Comparison of ENCODE assay signal across 20 cellular contexts in genomic region chr1:231814536-231814935, GRCh38.
"Had no signal": no experiment of that assay in that cellular context is flagged by ENCODE, and none has a peak within 500 bp of the region (broad histone marks: within the 10 kb centered on the region; RNA-seq: fewer than 3 reads in every experiment).

No MANE protein-coding gene starts in this region.

- H3K27ac ChIP-seq: colonic mucosa, spleen, tibial artery, upper lobe of left lung had no signal

- DNase-seq: cerebellar nuclear complex; colonic mucosa; effector CD8-positive, alpha-beta T cell; islet precursor cell; mesenchymal stem cell; midbrain; naive B cell; spleen; stimulated activated CD4-positive, alpha-beta T cell treated with anti-CD3 and anti-CD28 coated beads, Interleukin-15, amount 100 ng/mL, for 24 hours; stimulated activated CD4-positive, alpha-beta T cell treated with anti-CD3 and anti-CD28 coated beads, Interleukin-1b, Interleukin-23, amount 100 ng/mL, for 48 hours; stimulated activated CD4-positive, alpha-beta T cell treated with anti-CD3 and anti-CD28 coated beads, Interleukin-4, amount 100 ng/mL, for 24 hours; tibial artery; upper lobe of left lung; uterus had no signal

- H3K27me3 Mint-ChIP-seq: naive B cell; stimulated activated memory B cell treated with anti-CD40 and anti-IgM and Interleukin-4, amounts not matched to agents 10 μg/mL and 1 μg/mL and 100 μg/mL, for 72 hours; stimulated activated naive CD8-positive, alpha-beta T cell treated with anti-CD3 and anti-CD28 coated beads, Interleukin-15, Interleukin-2, amounts not matched to agents 100 ng/mL and 50 ng/mL, for 24 hours had no signal

- ATAC-seq: esophagus mucosa; left lobe of liver; stimulated activated memory B cell treated with anti-CD40 and anti-IgM and Interleukin-4, amounts not matched to agents 10 μg/mL and 1 μg/mL and 100 μg/mL, for 72 hours had no signal

- H3K4me3 ChIP-seq: colonic mucosa, lung, spleen, tibial artery, upper lobe of left lung, uterus had no signal

- H3K4me1 Mint-ChIP-seq: naive B cell; stimulated activated memory B cell treated with anti-CD40 and anti-IgM and Interleukin-4, amounts not matched to agents 10 μg/mL and 1 μg/mL and 100 μg/mL, for 72 hours had no signal

- H3K9me3 ChIP-seq: colonic mucosa, spleen, tibial artery, upper lobe of left lung, uterus had no signal

- H3K27ac Mint-ChIP-seq: naive B cell; stimulated activated memory B cell treated with anti-CD40 and anti-IgM and Interleukin-4, amounts not matched to agents 10 μg/mL and 1 μg/mL and 100 μg/mL, for 72 hours; stimulated activated naive CD8-positive, alpha-beta T cell treated with anti-CD3 and anti-CD28 coated beads, Interleukin-15, Interleukin-2, amounts not matched to agents 100 ng/mL and 50 ng/mL, for 24 hours had no signal

- H3K27me3 ChIP-seq: colonic mucosa, spleen, tibial artery, upper lobe of left lung, uterus had no signal

- H3K4me3 Mint-ChIP-seq: naive B cell; nephron; stimulated activated memory B cell treated with anti-CD40 and anti-IgM and Interleukin-4, amounts not matched to agents 10 μg/mL and 1 μg/mL and 100 μg/mL, for 72 hours; stimulated activated naive CD8-positive, alpha-beta T cell treated with anti-CD3 and anti-CD28 coated beads, Interleukin-15, Interleukin-2, amounts not matched to agents 100 ng/mL and 50 ng/mL, for 24 hours had no signal

- H3K4me1 ChIP-seq: colonic mucosa, spleen, tibial artery, upper lobe of left lung, uterus had no signal

- H3K9me3 Mint-ChIP-seq: stimulated activated memory B cell treated with anti-CD40 and anti-IgM and Interleukin-4, amounts not matched to agents 10 μg/mL and 1 μg/mL and 100 μg/mL, for 72 hours; stimulated activated naive CD8-positive, alpha-beta T cell treated with anti-CD3 and anti-CD28 coated beads, Interleukin-15, Interleukin-2, amounts not matched to agents 100 ng/mL and 50 ng/mL, for 24 hours had no signal

- H3K36me3 ChIP-seq: colonic mucosa, tibial artery, uterus had no signal
